In the genomic region with DNA sequence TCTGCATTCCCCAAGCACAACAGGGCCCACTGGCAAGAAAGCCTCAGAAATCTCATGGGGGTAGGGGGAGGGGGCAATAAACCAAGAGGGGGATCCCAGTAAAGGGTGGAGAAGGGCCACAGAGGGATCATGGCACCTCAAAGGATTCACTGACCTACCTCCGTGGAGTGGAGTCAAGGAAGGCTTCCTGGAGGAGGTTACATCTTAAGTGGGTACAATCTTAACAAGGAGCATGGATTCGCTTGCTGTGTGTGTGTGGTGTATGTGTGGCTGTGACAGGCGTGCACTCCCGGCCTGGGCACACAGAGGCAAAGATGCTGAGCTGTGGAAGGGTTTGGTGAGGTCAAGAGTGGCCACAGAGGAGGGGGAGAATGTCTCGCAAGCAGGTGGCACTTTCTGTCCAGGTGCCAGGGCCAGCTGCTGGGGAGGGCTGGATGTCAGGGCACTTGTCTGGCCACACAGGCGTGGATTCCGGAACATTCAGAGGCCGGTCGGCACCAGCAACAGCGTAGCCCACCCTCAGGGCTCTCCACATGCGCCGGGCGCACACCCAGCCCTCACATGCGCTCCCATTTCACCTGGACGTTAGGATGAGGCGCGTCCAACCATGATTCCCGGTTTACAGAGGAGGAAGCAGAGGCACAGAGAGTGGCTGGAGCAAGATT, we compare ENCODE assay signal across 26 cellular contexts. TPM values are rescaled to one million over a fixed set of nuclear protein-coding genes. Genes with fewer than 3 reads are reported as not detected.
"Had no signal": no experiment of that assay in that cellular context is flagged by ENCODE, and none has a peak within 500 bp of the region (broad histone marks: within the 10 kb centered on the region; RNA-seq: fewer than 3 reads in every experiment).

No MANE protein-coding gene starts in this region.

- H3K4me3 ChIP-seq: adrenal gland, colonic mucosa, dorsolateral prefrontal cortex, esophagus muscularis mucosa, gastrocnemius medialis, mucosa of descending colon, stomach, suprapubic skin, transverse colon, uterus had no signal

- H3K27me3 ChIP-seq: colonic mucosa, uterus had no signal

- H3K4me1 ChIP-seq: colonic mucosa, gastrocnemius medialis, transverse colon, uterus had no signal

- H3K9me3 ChIP-seq: adrenal gland, colonic mucosa, gastrocnemius medialis, mucosa of descending colon, stomach, suprapubic skin, transverse colon, uterus had no signal

- H3K36me3 ChIP-seq: adrenal gland, colonic mucosa, esophagus muscularis mucosa, gastrocnemius medialis, stomach, suprapubic skin, transverse colon, uterus had no signal

- DNase-seq: activated B cell treated with CpG ODN at 0.5 μM for 24 hours; activated CD4-positive, alpha-beta T cell treated with anti-CD3 and anti-CD28 coated beads for 36 hours; activated CD4-positive, alpha-beta T cell treated with anti-CD3 and anti-CD28 coated beads, Interleukin-2, amount 50 U/mL, for 4 hours; activated CD8-positive, alpha-beta memory T cell treated with anti-CD3 and anti-CD28 coated beads for 24 hours; activated CD8-positive, alpha-beta memory T cell treated with anti-CD3 and anti-CD28 coated beads, Interleukin-2, amount 50 U/mL, for 4 hours; activated naive CD4-positive, alpha-beta T cell; activated T-cell treated with anti-CD3 and anti-CD28 coated beads, Interleukin-2, amount 50 U/mL, for 24 hours; colonic mucosa; effector memory CD8-positive, alpha-beta T cell; gastrocnemius medialis; hippocampal formation; mucosa of descending colon; nephron progenitor cell; small intestine; stomach; transverse colon; uterus had no signal

- H3K27ac ChIP-seq: adrenal gland, colonic mucosa, dorsolateral prefrontal cortex, esophagus muscularis mucosa, gastrocnemius medialis, stomach, suprapubic skin, transverse colon, uterus had no signal

- ATAC-seq: activated CD4-positive, alpha-beta T cell treated with anti-CD3 and anti-CD28 coated beads for 36 hours; effector memory CD8-positive, alpha-beta T cell; gastrocnemius medialis; mucosa of descending colon; sciatic nerve; stimulated activated memory B cell treated with anti-CD40 and anti-IgM and Interleukin-4, amounts not matched to agents 10 μg/mL and 1 μg/mL and 100 μg/mL, for 72 hours had no signal

- FAIRE-seq: bronchial epithelial cell, endothelial cell of umbilical vein, small intestine had no signal

RNA-seq across cellular contexts. Expression of gene WNT7B, which starts 43.3 kb away (rescaled TPM):
- total RNA-seq: activated B cell treated with CpG ODN at 0.5 μM for 24 hours; activated CD4-positive, alpha-beta T cell treated with anti-CD3 and anti-CD28 coated beads for 36 hours; activated T-helper 2 cell treated with anti-CD3 and anti-CD28 coated beads, Interferon-gamma antibody, Interleukin-2, Interleukin-4, amounts not matched to agents 10 μg/mL and 5 μg/mL and 100 μg/mL, durations not matched to agents 14 hours and 24 hours and 36 hours; endothelial cell of umbilical vein; esophagus muscularis mucosa; gastrocnemius medialis; mucosa of descending colon; sciatic nerve; stomach; transverse colon had no signal
- polyA plus RNA-seq: endothelial cell of umbilical vein had no signal
